ENCODE assay signal across 14 cellular contexts in the genomic region with DNA sequence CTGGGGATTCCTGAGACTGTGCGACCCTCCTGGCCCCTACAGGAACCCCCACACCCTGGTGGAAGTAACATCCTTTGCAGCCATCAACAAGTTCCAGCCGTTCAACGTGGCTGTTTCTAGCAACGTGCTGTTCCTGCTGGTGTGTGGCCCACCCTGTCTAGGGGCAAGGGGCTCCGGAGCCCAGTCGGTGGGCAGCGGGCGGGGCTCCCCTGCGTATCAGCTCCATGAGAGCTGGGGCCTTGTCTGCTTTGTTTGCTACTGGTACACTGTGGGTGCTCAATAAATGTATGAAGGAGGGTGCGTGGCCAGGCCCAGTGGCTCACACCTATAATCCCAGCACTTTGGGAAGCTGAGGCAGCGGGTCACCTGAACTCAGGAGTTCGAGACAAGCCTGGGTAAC. TPM values are rescaled to one million over a fixed set of nuclear protein-coding genes. Genes with fewer than 3 reads are reported as not detected.
DNase-seq lines count a peak whose midpoint lies in the region; ATAC-seq, FAIRE-seq and TF ChIP-seq lines count a peak whose summit lies in the region.
"Had no signal": no experiment of that assay in that cellular context is flagged by ENCODE, and none has a peak within 500 bp of the region (broad histone marks: within the 10 kb centered on the region; RNA-seq: fewer than 3 reads in every experiment).

No MANE protein-coding gene starts in this region.

- no peak overlapping the region for H3K4me3 Mint-ChIP-seq in activated naive CD4-positive, alpha-beta T cell treated with anti-CD3 and anti-CD28 coated beads, Interleukin-2, amount 10 ng/mL, durations not matched to agents 7 days and 5 days
- H3K4me3 Mint-ChIP-seq: B cell; CD8-positive, alpha-beta T cell had no signal

- H2AK5ac ChIP-seq in neuronal stem cell (ENCODE audit: low read depth, low read length), result no peak overlapping the region

- peaks cover 5% of the 10 kb centered on the region for H3K79me1 ChIP-seq in neuronal stem cell (ENCODE audit: low read depth, low read length)

- TF ChIP-seq EP300 in K562 (IDR thresholded peaks at IDR 0.05; ENCODE audit: low read length), result no peak

- H3K9ac ChIP-seq in K562 (ENCODE audit: insufficient read depth in 1 of 2, low read depth in 2 of 2, low read length in 2 of 2) (no peak overlapping the region), neuronal stem cell (ENCODE audit: low read depth, low read length, poor library complexity) (no peak overlapping the region)
- H3K9ac ChIP-seq: BLaER1 treated with 17β-estradiol and CSF1 and Interleukin-3, amounts not matched to agents 10 nM and 100 nM had no signal

- H2BK5ac ChIP-seq in neuronal stem cell (ENCODE audit: low read length), result no peak overlapping the region

- H2BK120ac ChIP-seq in neuronal stem cell (ENCODE audit: low read depth, low read length), result no peak overlapping the region

- H3K27me3 ChIP-seq in K562 (ENCODE audit: control insufficient read depth in 2 of 2, insufficient read depth in 2 of 2, low read length in 2 of 2), result no peaks in the 10 kb centered on the region
- H3K27me3 ChIP-seq in neuronal stem cell (ENCODE audit: control insufficient read depth in 3 of 3, insufficient read depth in 3 of 3, low read depth in 1 of 3, low read length in 3 of 3), result no peaks in the 10 kb centered on the region
- H3K27me3 ChIP-seq: BLaER1 treated with 17β-estradiol and CSF1 and Interleukin-3, amounts not matched to agents 10 nM and 100 nM had no signal

- H3K4ac ChIP-seq in neuronal stem cell (ENCODE audit: low read length), result no peak overlapping the region

- peaks cover 4% of the 10 kb centered on the region for H3K27me3 Mint-ChIP-seq in activated naive CD4-positive, alpha-beta T cell treated with anti-CD3 and anti-CD28 coated beads, Interleukin-2, amount 10 ng/mL, durations not matched to agents 7 days and 5 days
- H3K27me3 Mint-ChIP-seq: B cell had no signal

- no peak for FAIRE-seq in K562 (lab: Jason Lieb, UNC)
- FAIRE-seq: H1 had no signal

- no peak overlapping the region for H3K14ac ChIP-seq in neuronal stem cell (ENCODE audit: low read length)

- H3K79me2 ChIP-seq in K562 (ENCODE audit: control insufficient read depth, insufficient read depth, low read length), result no peaks in the 10 kb centered on the region; the same call in 2 of the 3 replicates

- no peak overlapping the region for H4K8ac ChIP-seq in neuronal stem cell (ENCODE audit: low read depth, low read length)

- in situ Hi-C loops in K562 (cut with MboI), result no loop called here

- TF ChIP-seq CTCF in K562 (IDR thresholded peaks at IDR 0.05 in 2 of 3, conservative IDR thresholded peaks at IDR 0.05 in 1 of 3; ENCODE audit: insufficient read depth in 2 of 3, low read depth in 1 of 3, low read length in 3 of 3), result no peak

- peaks cover 14% of the 10 kb centered on the region for H3K36me3 Mint-ChIP-seq in activated naive CD4-positive, alpha-beta T cell treated with anti-CD3 and anti-CD28 coated beads, Interleukin-2, amount 10 ng/mL, durations not matched to agents 7 days and 5 days

- no TSS peak for BruUV-seq in K562 (replicated peaks; lab: Mats Ljungman, UMichigan)

- intact Hi-C loops in K562 (cut with micrococcal nuclease), result no loop called here

- no peak overlapping the region for H3K27ac ChIP-seq in K562 (ENCODE audit: extremely low read depth, low read depth, low read length)
- no peak overlapping the region for H3K27ac ChIP-seq in neuronal stem cell (replicated peaks; ENCODE audit: low read length)
- H3K27ac ChIP-seq: BLaER1 treated with 17β-estradiol and CSF1 and Interleukin-3, amounts not matched to agents 10 nM and 100 nM had no signal

- peaks cover 2% of the 10 kb centered on the region for H3K4me1 Mint-ChIP-seq in activated naive CD4-positive, alpha-beta T cell treated with anti-CD3 and anti-CD28 coated beads, Interleukin-2, amount 10 ng/mL, durations not matched to agents 7 days and 5 days

- H3K4me1 ChIP-seq in K562 (replicated peaks in 1 of 2; ENCODE audit: control insufficient read depth in 2 of 2, insufficient read depth in 2 of 2, low read length in 2 of 2) (peaks cover 0 to 41% of the 10 kb centered on the region in 2 experiments; a peak in 2 of 5 replicates), neuronal stem cell (ENCODE audit: control insufficient read depth in 2 of 2, insufficient read depth in 1 of 2, low read depth in 1 of 2, low read length in 2 of 2) (peaks cover 0 to 1% of the 10 kb centered on the region in 2 donors)
- H3K4me1 ChIP-seq: BLaER1 treated with 17β-estradiol and CSF1 and Interleukin-3, amounts not matched to agents 10 nM and 100 nM; HAP-1 had no signal

- H4K91ac ChIP-seq in neuronal stem cell (ENCODE audit: low read depth, low read length, poor library complexity), result no peak overlapping the region

- ATAC-seq in K562 (no peak), GM21367 (IDR thresholded peaks at IDR 0.05; ENCODE audit: unreplicated experiment) (no peak)
- ATAC-seq: CD8-positive, alpha-beta T cell had no signal

- H2BK12ac ChIP-seq in neuronal stem cell (ENCODE audit: low read length), result peak overlapping the region; percentile 22

- CTCF ChIA-PET in activated naive CD4-positive, alpha-beta T cell treated with anti-CD3 and anti-CD28 coated beads, Interleukin-2, amount 10 ng/mL, durations not matched to agents 7 days and 5 days (lab: Charles Lee), result interaction anchor here (1.4 to 4.9 kb wide), 3 partner anchors 15 to 87 kb away, joined by 3 to 72 read pairs (median 4); no protein-coding TSS in a partner anchor
- CTCF ChIA-PET in K562 (lab: Yijun Ruan, JAX; ENCODE audit: low intra/inter-chr PET ratio), result interaction anchor here (0.6 kb wide), 2 partner anchors 220 to 559 kb away, joined by 4 to 5 read pairs; no protein-coding TSS in a partner anchor

- peaks cover 7% of the 10 kb centered on the region; the same call in 1 of the 2 replicates for H4K20me1 ChIP-seq in K562 (replicated peaks; ENCODE audit: control insufficient read depth, insufficient read depth, low read length)

- no peak for TF ChIP-seq POLR2A in K562 (conservative IDR thresholded peaks at IDR 0.05)

- H3K9me3 ChIP-seq in K562 (replicated peaks; ENCODE audit: control insufficient read depth, insufficient read depth, low read depth, low read length) (no peaks in the 10 kb centered on the region), neuronal stem cell (replicated peaks in 1 of 2; ENCODE audit: control insufficient read depth in 2 of 2, insufficient read depth in 1 of 2, low read depth in 1 of 2, low read length in 2 of 2) (no peaks in the 10 kb centered on the region)
- H3K9me3 ChIP-seq: BLaER1 treated with 17β-estradiol and CSF1 and Interleukin-3, amounts not matched to agents 10 nM and 100 nM; HAP-1 had no signal

- TF ChIP-seq RAD21 in K562 (CRISPR knock-in tag; conservative IDR thresholded peaks at IDR 0.05 in 1 of 2, IDR thresholded peaks at IDR 0.05 in 1 of 2), result no peak

- no peak overlapping the region for H2AFZ ChIP-seq in K562 (ENCODE audit: low read depth, low read length)
- H2AFZ ChIP-seq in neuronal stem cell (ENCODE audit: low read length), result no peak overlapping the region

- H2BK15ac ChIP-seq in neuronal stem cell (ENCODE audit: low read length), result no peak overlapping the region

- WGBS in K562 (ENCODE audit: insufficient coverage, low coverage, missing lambda C conversion rate), result 91% methylated on average over 11 of the region's 12 CpGs
- no CpG with 5 or more reads among the region's 12 CpGs for WGBS in neuronal stem cell (ENCODE audit: extremely low coverage in 2 of 2, insufficient read length in 2 of 2, insufficient replicate concordance in 1 of 2), 2 donors

- H3K4me3 ChIP-seq in K562 (no peak overlapping the region), neuronal stem cell (ENCODE audit: low read length in 2 of 2) (no peak overlapping the region)
- H3K4me3 ChIP-seq: BLaER1 treated with 17β-estradiol and CSF1 and Interleukin-3, amounts not matched to agents 10 nM and 100 nM; HAP-1 had no signal

- POLR2A ChIA-PET in K562 (lab: Yijun Ruan, JAX), result interaction anchor here (1.1 to 1.6 kb wide), 3 partner anchors 11 to 21 kb away, joined by 3 to 5 read pairs (median 5); a partner anchor contains a TSS

- no peak for DNase-seq in activated naive CD4-positive, alpha-beta T cell treated with anti-CD3 and anti-CD28 coated beads, Interleukin-2, amount 10 ng/mL, durations not matched to agents 7 days and 5 days
- no peak for DNase-seq in activated naive CD4-positive, alpha-beta T cell (lab: John Stamatoyannopoulos, UW)
- no peak for DNase-seq in K562 (ENCODE audit: extremely low read depth in 1 of 4, low spot score in 3 of 4)
- DNase-seq in neuronal stem cell (ENCODE audit: low spot score), result no peak
- DNase-seq in NCI-H774 (lab: John Stamatoyannopoulos, UW), result no peak
- DNase-seq: Calu3; CD8-positive, alpha-beta T cell; DMS79 treated with DMSO at 0.1 percent for 48 hours; GF-D8 had no signal

- H3K27ac Mint-ChIP-seq in activated naive CD4-positive, alpha-beta T cell treated with anti-CD3 and anti-CD28 coated beads, Interleukin-2, amount 10 ng/mL, durations not matched to agents 7 days and 5 days, result peak overlapping the region; percentile 58
- H3K27ac Mint-ChIP-seq: B cell; CD8-positive, alpha-beta T cell had no signal

- H3K36me3 ChIP-seq in K562 (ENCODE audit: control insufficient read depth, insufficient read depth, low read length) (peaks cover 27% of the 10 kb centered on the region; the same call in 1 of the 3 replicates), neuronal stem cell (replicated peaks in 1 of 2; ENCODE audit: control insufficient read depth in 2 of 2, insufficient read depth in 2 of 2, low read length in 2 of 2) (peaks cover 25 to 82% of the 10 kb centered on the region in 2 donors)

- H3K18ac ChIP-seq in neuronal stem cell (ENCODE audit: low read length), result no peak overlapping the region

- H3K9me3 Mint-ChIP-seq in activated naive CD4-positive, alpha-beta T cell treated with anti-CD3 and anti-CD28 coated beads, Interleukin-2, amount 10 ng/mL, durations not matched to agents 7 days and 5 days, result no peaks in the 10 kb centered on the region
- H3K9me3 Mint-ChIP-seq: CD8-positive, alpha-beta T cell had no signal

- H3K9me1 ChIP-seq in K562 (ENCODE audit: control insufficient read depth, insufficient read depth, low read length), result no peaks in the 10 kb centered on the region

- H3K4me2 ChIP-seq in K562 (ENCODE audit: insufficient read depth, low read length) (no peak overlapping the region), neuronal stem cell (ENCODE audit: insufficient read depth, low read length, poor library complexity, severe bottlenecking) (no peak overlapping the region)
- H3K4me2 ChIP-seq: BLaER1 treated with 17β-estradiol and CSF1 and Interleukin-3, amounts not matched to agents 10 nM and 100 nM had no signal

- no peak overlapping the region for H3K23ac ChIP-seq in neuronal stem cell (ENCODE audit: low read depth, low read length, poor library complexity)

RNA-seq across cellular contexts. Expression of a gene that starts 10.9 kb away (rescaled TPM):
- total RNA-seq in K562 (2011; cell fraction: chromatin; rRNA removed; ENCODE audit: low replicate concordance), result 6.5 and 16.7 TPM in 2 replicates
- 12.6 and 12.8 TPM in 2 replicates for total RNA-seq in K562 (2011; cell fraction: nucleolus; rRNA removed)
- 6.2 and 6.5 TPM in 2 replicates for total RNA-seq in K562 (2011; cell fraction: nucleoplasm; rRNA removed)
- total RNA-seq in K562 (2014; rRNA removed) (3.6 and 5.7 TPM in 2 replicates), K562 (2014; rRNA removed; fragmentation: Illumina TruSeq; extraction: Trizol) (1.5 and 1.9 TPM in 2 replicates), K562 (2015; rRNA removed; fragmentation: Illumina TruSeq; extraction: Trizol) (7.8 and 8.0 TPM in 2 replicates), K562 (2021) (14.0 and 16.2 TPM in 2 replicates)
- polyA plus RNA-seq in K562 (2011; rRNA removed) (3.9 and 4.3 TPM in 2 replicates), K562 (2014; fragmentation: Illumina TruSeq; extraction: Trizol) (5.5 and 7.6 TPM in 2 replicates), K562 (2014; fragmentation: Nextera tagmentation; extraction: Ambion mirVana) (1 to 10 TPM in 1 of 2 experiments, under 1 TPM in 1; 0.25 to 1.3 TPM), K562 (2014; rRNA removed) (5.7 and 9.4 TPM in 2 replicates)
- polyA plus RNA-seq in K562 (2011; cell fraction: cytosol; rRNA removed), result 4.7 and 8.9 TPM in 2 replicates
- 4.8 and 7.2 TPM in 2 replicates for polyA plus RNA-seq in K562 (2011; cell fraction: nucleus; rRNA removed)
- 13.5 and 16.5 TPM in 2 replicates for polyA plus RNA-seq in K562 (2012)
- 1.3 and 1.9 TPM in 2 replicates for polyA minus RNA-seq in K562 (2011; rRNA and poly(A)+ RNA removed)
- polyA minus RNA-seq in K562 (2011; cell fraction: cytosol; rRNA and poly(A)+ RNA removed), result 8.7 and 9.4 TPM in 2 replicates
- 3.2 and 4.0 TPM in 2 replicates for polyA minus RNA-seq in K562 (2011; cell fraction: nucleus; rRNA and poly(A)+ RNA removed)
- 20.6 TPM for polyA plus RNA-seq in neuronal stem cell (2013, experiment 1 of 2)
- 22.4 TPM for polyA plus RNA-seq in neuronal stem cell (2013, experiment 2 of 2)

RNA-seq across cellular contexts. Expression of a gene that starts 15.7 kb away (rescaled TPM):
- 2.7 and 6.6 TPM in 2 replicates for total RNA-seq in K562 (2011; cell fraction: chromatin; rRNA removed; ENCODE audit: low replicate concordance)
- total RNA-seq in K562 (2011; cell fraction: nucleolus; rRNA removed), result 8.7 and 10.8 TPM in 2 replicates
- total RNA-seq in K562 (2011; cell fraction: nucleoplasm; rRNA removed), result 4.0 and 6.0 TPM in 2 replicates
- 4.3 and 7.8 TPM in 2 replicates for total RNA-seq in K562 (2014; rRNA removed)
- total RNA-seq in K562 (2014; rRNA removed; fragmentation: Illumina TruSeq; extraction: Trizol), result 2.3 and 3.9 TPM in 2 replicates
- total RNA-seq in K562 (2015; rRNA removed; fragmentation: Illumina TruSeq; extraction: Trizol), result 3.5 and 4.5 TPM in 2 replicates
- 5.7 and 8.2 TPM in 2 replicates for total RNA-seq in K562 (2021)
- polyA plus RNA-seq in K562 (2011; rRNA removed), result 4.3 and 4.7 TPM in 2 replicates
- 5.4 and 13.5 TPM in 2 replicates for polyA plus RNA-seq in K562 (2011; cell fraction: cytosol; rRNA removed)
- 5.6 and 10.5 TPM in 2 replicates for polyA plus RNA-seq in K562 (2011; cell fraction: nucleus; rRNA removed)
- 1.4 and 4.8 TPM in 2 replicates for polyA plus RNA-seq in K562 (2012)
- polyA plus RNA-seq in K562 (2014; fragmentation: Illumina TruSeq; extraction: Trizol), result 5.3 and 5.4 TPM in 2 replicates
- 1 to 10 TPM; 1.2 to 3.6 TPM for polyA plus RNA-seq in K562 (2014; fragmentation: Nextera tagmentation; extraction: Ambion mirVana)
- 5.8 and 9.8 TPM in 2 replicates for polyA plus RNA-seq in K562 (2014; rRNA removed)
- 1.2 and 3.1 TPM in 2 replicates for polyA minus RNA-seq in K562 (2011; rRNA and poly(A)+ RNA removed)
- polyA minus RNA-seq in K562 (2011; cell fraction: cytosol; rRNA and poly(A)+ RNA removed), result 2.0 and 2.6 TPM in 2 replicates
- 1.1 and 3.2 TPM in 2 replicates for polyA minus RNA-seq in K562 (2011; cell fraction: nucleus; rRNA and poly(A)+ RNA removed)
- 6.4 TPM for polyA plus RNA-seq in neuronal stem cell (2013, experiment 1 of 2)
- 7.4 TPM for polyA plus RNA-seq in neuronal stem cell (2013, experiment 2 of 2)

RNA-seq across cellular contexts. Expression of a gene that starts 46.1 kb away (rescaled TPM):
- total RNA-seq in K562 (2011; cell fraction: chromatin; rRNA removed; ENCODE audit: low replicate concordance), result 74.6 and 119 TPM in 2 replicates
- 59.7 and 60.0 TPM in 2 replicates for total RNA-seq in K562 (2011; cell fraction: nucleolus; rRNA removed)
- 58.7 and 78.3 TPM in 2 replicates for total RNA-seq in K562 (2011; cell fraction: nucleoplasm; rRNA removed)
- total RNA-seq in K562 (2014; rRNA removed), result 48.0 and 60.1 TPM in 2 replicates
- 6.1 and 9.4 TPM in 2 replicates for total RNA-seq in K562 (2014; rRNA removed; fragmentation: Illumina TruSeq; extraction: Trizol)
- total RNA-seq in K562 (2015; rRNA removed; fragmentation: Illumina TruSeq; extraction: Trizol), result 28.6 and 29.1 TPM in 2 replicates
- total RNA-seq in K562 (2021), result 72.0 and 75.3 TPM in 2 replicates
- polyA plus RNA-seq in K562 (2011; rRNA removed), result 25.7 and 44.0 TPM in 2 replicates
- 41.8 and 96.4 TPM in 2 replicates for polyA plus RNA-seq in K562 (2011; cell fraction: cytosol; rRNA removed)
- polyA plus RNA-seq in K562 (2011; cell fraction: nucleus; rRNA removed), result 68.2 and 94.2 TPM in 2 replicates
- polyA plus RNA-seq in K562 (2012), result 51.2 and 58.7 TPM in 2 replicates
- 25.5 and 57.0 TPM in 2 replicates for polyA plus RNA-seq in K562 (2014; fragmentation: Illumina TruSeq; extraction: Trizol)
- 1 to 10 TPM; 1.7 to 2.1 TPM for polyA plus RNA-seq in K562 (2014; fragmentation: Nextera tagmentation; extraction: Ambion mirVana)
- polyA plus RNA-seq in K562 (2014; rRNA removed), result 58.5 and 64.7 TPM in 2 replicates
- 8.2 and 13.7 TPM in 2 replicates for polyA minus RNA-seq in K562 (2011; rRNA and poly(A)+ RNA removed)
- polyA minus RNA-seq in K562 (2011; cell fraction: cytosol; rRNA and poly(A)+ RNA removed), result 31.3 and 36.5 TPM in 2 replicates
- 17.4 and 22.5 TPM in 2 replicates for polyA minus RNA-seq in K562 (2011; cell fraction: nucleus; rRNA and poly(A)+ RNA removed)
- polyA plus RNA-seq in neuronal stem cell (2013, experiment 1 of 2), result 88.3 TPM
- 86.1 TPM for polyA plus RNA-seq in neuronal stem cell (2013, experiment 2 of 2)

RNA-seq across cellular contexts. Expression of a gene that starts 48.2 kb away (rescaled TPM):
- 122 and 169 TPM in 2 replicates for total RNA-seq in K562 (2011; cell fraction: chromatin; rRNA removed; ENCODE audit: low replicate concordance)
- total RNA-seq in K562 (2011; cell fraction: nucleolus; rRNA removed), result 101 and 121 TPM in 2 replicates
- total RNA-seq in K562 (2011; cell fraction: nucleoplasm; rRNA removed), result 83.4 and 88.4 TPM in 2 replicates
- total RNA-seq in K562 (2014; rRNA removed), result 61.1 and 78.3 TPM in 2 replicates
- total RNA-seq in K562 (2014; rRNA removed; fragmentation: Illumina TruSeq; extraction: Trizol), result 32.5 and 42.6 TPM in 2 replicates
- total RNA-seq in K562 (2015; rRNA removed; fragmentation: Illumina TruSeq; extraction: Trizol), result 51.4 and 51.8 TPM in 2 replicates
- 78.6 and 86.9 TPM in 2 replicates for total RNA-seq in K562 (2021)
- 32.0 and 35.3 TPM in 2 replicates for polyA plus RNA-seq in K562 (2011; rRNA removed)
- polyA plus RNA-seq in K562 (2011; cell fraction: cytosol; rRNA removed), result 33.8 and 95.9 TPM in 2 replicates
- polyA plus RNA-seq in K562 (2011; cell fraction: nucleus; rRNA removed), result 46.7 and 100 TPM in 2 replicates
- polyA plus RNA-seq in K562 (2012), result 65.6 and 65.8 TPM in 2 replicates
- polyA plus RNA-seq in K562 (2014; fragmentation: Illumina TruSeq; extraction: Trizol), result 45.2 and 59.3 TPM in 2 replicates
- polyA plus RNA-seq in K562 (2014; fragmentation: Nextera tagmentation; extraction: Ambion mirVana), result 1 to 10 TPM; 1.6 to 2.1 TPM
- polyA plus RNA-seq in K562 (2014; rRNA removed), result 65.4 and 73.4 TPM in 2 replicates
- 33.8 and 38.5 TPM in 2 replicates for polyA minus RNA-seq in K562 (2011; rRNA and poly(A)+ RNA removed)
- polyA minus RNA-seq in K562 (2011; cell fraction: cytosol; rRNA and poly(A)+ RNA removed), result 43.1 and 61.4 TPM in 2 replicates
- 35.1 and 42.1 TPM in 2 replicates for polyA minus RNA-seq in K562 (2011; cell fraction: nucleus; rRNA and poly(A)+ RNA removed)
- 59.2 TPM for polyA plus RNA-seq in neuronal stem cell (2013, experiment 1 of 2)
- 56.4 TPM for polyA plus RNA-seq in neuronal stem cell (2013, experiment 2 of 2)

RNA-seq across cellular contexts. Expression of a gene that starts 49.9 kb away (rescaled TPM):
- 1.8 and 3.1 TPM in 2 replicates for total RNA-seq in K562 (2011; cell fraction: chromatin; rRNA removed; ENCODE audit: low replicate concordance)
- 1.7 and 2.8 TPM in 2 replicates for total RNA-seq in K562 (2011; cell fraction: nucleolus; rRNA removed)
- 0.92 and 1.4 TPM in 2 replicates for total RNA-seq in K562 (2011; cell fraction: nucleoplasm; rRNA removed)
- total RNA-seq in K562 (2014; rRNA removed), result 0.65 and 0.77 TPM in 2 replicates
- 0.73 and 0.80 TPM in 2 replicates for total RNA-seq in K562 (2014; rRNA removed; fragmentation: Illumina TruSeq; extraction: Trizol)
- total RNA-seq in K562 (2015; rRNA removed; fragmentation: Illumina TruSeq; extraction: Trizol), result 0.49 and 0.69 TPM in 2 replicates
- total RNA-seq in K562 (2021), result 1.4 and 1.5 TPM in 2 replicates
- 0.87 and 1.2 TPM in 2 replicates for polyA plus RNA-seq in K562 (2011; rRNA removed)
- polyA plus RNA-seq in K562 (2011; cell fraction: cytosol; rRNA removed), result 0.44 and 3.4 TPM in 2 replicates
- 2.1 and 3.7 TPM in 2 replicates for polyA plus RNA-seq in K562 (2011; cell fraction: nucleus; rRNA removed)
- polyA plus RNA-seq in K562 (2012), result 0.44 and 1.0 TPM in 2 replicates
- polyA plus RNA-seq in K562 (2014; fragmentation: Illumina TruSeq; extraction: Trizol), result 0.29 and 1.9 TPM in 2 replicates
- polyA plus RNA-seq in K562 (2014; fragmentation: Nextera tagmentation; extraction: Ambion mirVana), result under 1 TPM in 1 of 2 experiments, not detected in 1; 0.11 TPM
- 0.78 and 1.1 TPM in 2 replicates for polyA plus RNA-seq in K562 (2014; rRNA removed)
- polyA minus RNA-seq in K562 (2011; rRNA and poly(A)+ RNA removed), result 0.33 and 0.49 TPM in 2 replicates
- not detected in 2 replicates for polyA minus RNA-seq in K562 (2011; cell fraction: cytosol; rRNA and poly(A)+ RNA removed)
- 0.22 and 0.81 TPM in 2 replicates for polyA minus RNA-seq in K562 (2011; cell fraction: nucleus; rRNA and poly(A)+ RNA removed)
- polyA plus RNA-seq in neuronal stem cell (2013, experiment 1 of 2), result 34.4 TPM
- polyA plus RNA-seq in neuronal stem cell (2013, experiment 2 of 2), result 34.5 TPM
